ENCODE assay signal across 8 cellular contexts in the genomic region with DNA sequence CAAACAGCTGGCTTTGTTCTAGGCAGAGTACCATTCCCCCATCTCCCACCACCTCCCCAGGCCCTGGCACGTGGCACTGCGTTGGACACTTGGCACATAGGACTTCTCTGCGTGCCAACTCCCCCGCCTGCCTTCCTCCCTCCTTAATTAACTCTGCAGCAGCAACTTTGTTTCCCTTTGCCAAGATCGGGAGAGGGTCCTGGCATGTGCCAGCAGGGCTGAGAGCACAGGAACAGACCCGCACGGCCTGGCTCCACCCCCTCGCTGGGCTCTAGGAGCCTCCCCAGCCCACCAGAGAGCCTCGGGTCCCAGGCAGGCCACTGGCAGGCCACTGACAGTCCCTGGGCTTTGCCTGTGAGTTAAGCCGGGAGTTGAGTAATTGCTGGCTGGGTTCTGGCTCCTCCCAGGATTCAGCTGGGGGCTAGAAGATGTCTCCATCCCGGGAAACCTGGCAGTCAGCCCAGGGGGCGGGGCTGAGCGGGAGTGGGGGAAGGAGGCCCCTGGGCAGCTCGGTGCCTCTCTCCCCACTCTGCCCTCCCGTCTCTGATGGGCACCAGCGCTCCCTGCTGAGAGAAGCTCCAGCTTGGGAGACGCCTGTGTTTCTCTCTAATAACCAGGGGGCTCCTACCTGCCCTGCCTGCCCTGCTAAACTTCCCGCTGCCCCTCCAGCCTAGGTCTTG.
A peak's percentile ranks its signal among the peaks of the same experiment; 100 is the strongest.
DNase-seq lines count a peak whose midpoint lies in the region; ATAC-seq and TF ChIP-seq lines count a peak whose summit lies in the region.

No MANE protein-coding gene starts in this region.

- no peak for ATAC-seq in GM21423 (IDR thresholded peaks at IDR 0.05; ENCODE audit: unreplicated experiment)

- H2AFZ ChIP-seq in hepatocyte (no peak overlapping the region), smooth muscle cell (ENCODE audit: low read depth) (peak overlapping the region; percentile 51)

- H3K9me3 ChIP-seq in hepatocyte (ENCODE audit: low read depth) = no peaks in the 10 kb centered on the region
- peaks cover 5% of the 10 kb centered on the region for H3K9me3 ChIP-seq in smooth muscle cell (replicated peaks; ENCODE audit: low read depth)

- H3K4me2 ChIP-seq in hepatocyte (peak overlapping the region; percentile 65), smooth muscle cell (peak overlapping the region; percentile 62)

- 41% methylated on average over 15 of the region's 18 CpGs for WGBS in hepatocyte (ENCODE audit: low lambda C conversion rate, missing lambda C conversion rate)
- WGBS in smooth muscle cell (ENCODE audit: low lambda C conversion rate) = 36% methylated on average over 17 of the region's 18 CpGs

- H3K4me3 ChIP-seq in hepatocyte (no peak overlapping the region), smooth muscle cell (no peak overlapping the region)

- DNase-seq in DMS79 treated with DMSO at 0.1 percent for 48 hours (lab: John Stamatoyannopoulos, UW) (peak; percentile 84), NCI-H2081 treated with DMSO at 0.1 percent for 48 hours (lab: John Stamatoyannopoulos, UW) (peak; percentile 82), anterior cingulate cortex (lab: John Stamatoyannopoulos, UW) (peak in 54 of 58 donors; percentile 36 to 92 (median 75)), hepatocyte (ENCODE audit: low spot score) (peak; percentile 91), smooth muscle cell (lab: John Stamatoyannopoulos, UW; ENCODE audit: unreplicated experiment) (peak; percentile 90)
- no peak for DNase-seq in stimulated activated CD4-positive, alpha-beta T cell treated with anti-CD3 and anti-CD28 coated beads, Interleukin-12 subunit alpha, Interleukin-12 subunit beta, amount 100 ng/mL, for 4 hours
- no peak for DNase-seq in activated CD4-positive, alpha-beta T cell treated with anti-CD3 and anti-CD28 coated beads, Interleukin-2, amount 50 U/mL, for 48 hours

- peak overlapping the region; percentile 94 for H3K27ac ChIP-seq in hepatocyte
- H3K27ac ChIP-seq in smooth muscle cell (ENCODE audit: low read depth) = no peak overlapping the region

- no peaks in the 10 kb centered on the region for H3K79me2 ChIP-seq in hepatocyte
- H3K79me2 ChIP-seq in smooth muscle cell (ENCODE audit: low read depth) = no peaks in the 10 kb centered on the region

- peaks cover 26% of the 10 kb centered on the region for H3K4me1 ChIP-seq in hepatocyte (ENCODE audit: insufficient read depth)
- H3K4me1 ChIP-seq in smooth muscle cell (ENCODE audit: low read depth) = peaks cover 38% of the 10 kb centered on the region

- no peaks in the 10 kb centered on the region for H3K9me2 ChIP-seq in hepatocyte (replicated peaks; ENCODE audit: insufficient read depth)

- TF ChIP-seq CTCF in hepatocyte (IDR thresholded peaks at IDR 0.05; ENCODE audit: poor library complexity) (peak; percentile 28), smooth muscle cell (IDR thresholded peaks at IDR 0.05; ENCODE audit: borderline replicate concordance, insufficient read depth, poor library complexity, severe bottlenecking) (no peak)

- no peaks in the 10 kb centered on the region for H3F3A ChIP-seq in smooth muscle cell (ENCODE audit: low read depth)

- no peak overlapping the region for H3K9ac ChIP-seq in smooth muscle cell (ENCODE audit: low read depth)

- H4K20me1 ChIP-seq in hepatocyte (ENCODE audit: insufficient read depth, poor library complexity, severe bottlenecking) = no peaks in the 10 kb centered on the region
- H4K20me1 ChIP-seq in smooth muscle cell (ENCODE audit: low read depth) = no peaks in the 10 kb centered on the region

- H3K36me3 ChIP-seq in hepatocyte (replicated peaks; ENCODE audit: insufficient read depth, low read depth) = no peaks in the 10 kb centered on the region
- peaks cover 3% of the 10 kb centered on the region for H3K36me3 ChIP-seq in smooth muscle cell (ENCODE audit: low read depth)

- no peaks in the 10 kb centered on the region for H3K27me3 ChIP-seq in hepatocyte
- no peaks in the 10 kb centered on the region for H3K27me3 ChIP-seq in smooth muscle cell (ENCODE audit: low read depth)

Comparison
In these comparisons a context has a peak if more than half of its experiments do, and no peak if none do; other contexts are left out.
1. DNase-seq: peak in DMS79 treated with DMSO at 0.1 percent for 48 hours (single experiment), NCI-H2081 treated with DMSO at 0.1 percent for 48 hours (single experiment), anterior cingulate cortex (54 of 58), hepatocyte (single experiment) and smooth muscle cell (single experiment); none in stimulated activated CD4-positive, alpha-beta T cell treated with anti-CD3 and anti-CD28 coated beads, Interleukin-12 subunit alpha, Interleukin-12 subunit beta, amount 100 ng/mL, for 4 hours (single experiment) and activated CD4-positive, alpha-beta T cell treated with anti-CD3 and anti-CD28 coated beads, Interleukin-2, amount 50 U/mL, for 48 hours (0 of 2).